In the genomic region with DNA sequence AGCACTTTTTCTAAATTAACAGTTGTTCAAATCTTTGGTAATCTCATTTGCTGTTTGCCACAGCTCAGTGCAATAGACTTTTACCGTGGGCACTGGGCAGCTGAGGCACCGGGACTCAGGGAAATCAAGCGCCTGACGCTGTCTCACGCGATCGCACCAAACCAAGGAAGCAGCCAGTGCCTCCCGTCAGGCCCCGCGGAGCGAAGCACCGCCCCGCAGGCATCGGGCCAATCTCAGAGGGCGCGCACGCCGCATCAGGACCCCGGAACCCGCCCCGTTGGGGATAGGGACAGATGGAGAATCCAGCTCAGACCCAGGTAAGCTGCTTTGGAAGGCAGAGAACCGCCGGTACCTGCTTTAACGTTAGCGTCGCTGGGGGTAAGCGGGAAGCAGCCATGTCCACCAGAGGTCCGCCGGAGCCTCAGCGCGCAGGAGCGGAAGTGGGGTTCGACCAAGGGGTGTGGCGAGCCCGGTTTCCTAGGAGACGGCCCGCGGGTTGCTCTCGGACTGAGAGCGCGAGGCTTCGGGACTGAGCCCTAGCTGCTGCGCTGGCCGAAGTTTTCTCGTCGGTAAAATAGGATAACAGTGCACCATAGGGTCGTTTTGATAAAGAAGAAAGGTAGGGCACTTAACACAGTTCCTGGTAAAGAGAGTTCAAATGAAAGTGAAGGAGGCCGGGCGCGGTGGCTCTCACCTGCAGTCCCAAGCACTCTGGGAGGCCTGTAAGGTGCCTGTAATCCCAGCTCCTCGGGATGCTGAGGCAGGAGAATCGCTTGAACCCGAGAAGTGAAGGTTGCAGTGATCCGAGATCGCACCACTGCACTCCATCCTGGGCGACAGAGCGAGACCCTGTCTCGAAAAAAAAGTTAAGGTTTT, we compare ENCODE assay signal across 8 cellular contexts. TPM values are rescaled to one million over a fixed set of nuclear protein-coding genes. Genes with fewer than 3 reads are reported as not detected.
DNase-seq lines count a peak whose midpoint lies in the region; ATAC-seq and TF ChIP-seq lines count a peak whose summit lies in the region.

LYRM2 (minus strand) TSS at position 428 of the 876 bp plus-strand sequence; CDS start at position 397, 31 bp downstream.

- CTCF ChIA-PET in Panc1 (lab: Charles Lee) = no interaction called here

- H3K27me3 ChIP-seq in Panc1 (ENCODE audit: control insufficient read depth, insufficient read depth, low read length) (no peaks in the 10 kb centered on the region), muscle layer of colon (ENCODE audit: control insufficient read depth in 1 of 2, insufficient read depth in 2 of 2, low read length in 2 of 2) (no peaks in the 10 kb centered on the region)

- no TSS peak for BruUV-seq in Panc1 (replicated peaks; lab: Mats Ljungman, UMichigan)

- H3K4me1 Mint-ChIP-seq in activated T-cell treated with anti-CD3 and anti-CD28 coated beads, Interleukin-2, amount 50 U/mL, for 4 hours (ENCODE audit: low read depth) = peaks cover 27% of the 10 kb centered on the region

- no peaks in the 10 kb centered on the region for H3K4me1 ChIP-seq in Panc1 (ENCODE audit: control insufficient read depth, insufficient read depth, low read length)
- H3K4me1 ChIP-seq in muscle layer of colon (ENCODE audit: insufficient read depth, low read length) = peaks cover 11% of the 10 kb centered on the region

- H3K9me3 ChIP-seq in Panc1 (ENCODE audit: control insufficient read depth, insufficient read depth, low read depth, low read length) = no peaks in the 10 kb centered on the region
- no peaks in the 10 kb centered on the region for H3K9me3 ChIP-seq in muscle layer of colon (ENCODE audit: low read length)

- peak within 1 kb of the TSS; percentile 76 to 82 for H3K4me3 ChIP-seq in Panc1 (ENCODE audit: low read depth in 2 of 2, low read length in 2 of 2)
- peak within 1 kb of the TSS; percentile 75 to 84 for H3K4me3 ChIP-seq in muscle layer of colon (ENCODE audit: low read depth in 1 of 2, low read length in 2 of 2)

- no peak for TF ChIP-seq CTCF in Panc1 (IDR thresholded peaks at IDR 0.05)

- peak within 1 kb of the TSS; percentile 84 for H3K9ac ChIP-seq in muscle layer of colon (ENCODE audit: low read length)

- ATAC-seq in GM21723 (IDR thresholded peaks at IDR 0.05; ENCODE audit: unreplicated experiment) (peak; percentile 99), Panc1 (peak; percentile 99), esophagus mucosa (peak; percentile 99)
- ATAC-seq in activated T-cell treated with anti-CD3 and anti-CD28 coated beads, Interleukin-2, amount 50 U/mL, for 4 hours = peak; percentile 97 to 98

- H3K9me3 Mint-ChIP-seq in activated T-cell treated with anti-CD3 and anti-CD28 coated beads, Interleukin-2, amount 50 U/mL, for 4 hours = no peaks in the 10 kb centered on the region

- in situ Hi-C loops in Panc1 (cut with HindIII; ENCODE audit: low pct_unique_long_range_greater_than_20kb, low sequenced_read_pairs) = no loop called here

- H3K27ac ChIP-seq in Panc1 (ENCODE audit: low read length) = peak within 1 kb of the TSS; percentile 96
- peak within 1 kb of the TSS; percentile 93 for H3K27ac ChIP-seq in muscle layer of colon (ENCODE audit: low read depth, low read length)

- intact Hi-C loops in Panc1 (cut with micrococcal nuclease; ENCODE audit: unreplicated experiment) = no loop called here

- no peaks in the 10 kb centered on the region for H3K27me3 Mint-ChIP-seq in activated T-cell treated with anti-CD3 and anti-CD28 coated beads, Interleukin-2, amount 50 U/mL, for 4 hours (ENCODE audit: low read depth)

- peaks cover 4% of the 10 kb centered on the region for H3K36me3 ChIP-seq in Panc1 (ENCODE audit: control insufficient read depth, insufficient read depth, low read length)
- peaks cover under 1% of the 10 kb centered on the region for H3K36me3 ChIP-seq in muscle layer of colon (ENCODE audit: insufficient read depth, low read length)

- DNase-seq in DMS53 treated with DMSO at 0.1 percent for 48 hours (lab: John Stamatoyannopoulos, UW; ENCODE audit: unreplicated experiment) (peak; percentile 75), KG1 (lab: John Stamatoyannopoulos, UW) (peak; percentile 87), Panc1 (ENCODE audit: low read depth, low spot score) (peak; percentile 81)
- peak; percentile 82 for DNase-seq in activated T-cell treated with anti-CD3 and anti-CD28 coated beads, Interleukin-2, amount 50 U/mL, for 4 hours
- DNase-seq in stimulated activated CD8-positive, alpha-beta memory T cell treated with anti-CD3 and anti-CD28 coated beads, Interleukin-7, amount 100 ng/mL, for 24 hours (ENCODE audit: low read depth) = peak; percentile 89

- peak within 1 kb of the TSS; percentile 93 for H3K4me3 Mint-ChIP-seq in activated T-cell treated with anti-CD3 and anti-CD28 coated beads, Interleukin-2, amount 50 U/mL, for 4 hours

- H3K36me3 Mint-ChIP-seq in activated T-cell treated with anti-CD3 and anti-CD28 coated beads, Interleukin-2, amount 50 U/mL, for 4 hours (ENCODE audit: insufficient read depth) = peaks cover 35% of the 10 kb centered on the region

- POLR2A ChIA-PET in Panc1 (lab: Charles Lee) = interaction anchor here (0.5 to 0.6 kb wide), 3 partner anchors 18 to 564 kb away, joined by 3 to 7 read pairs (median 3); no protein-coding TSS in a partner anchor

RNA-seq across cellular contexts. Expression of gene LYRM2, which starts in this region (rescaled TPM):
- total RNA-seq in Panc1 (2021; ENCODE audit: unreplicated experiment) (39.4 TPM), esophagus mucosa (24.7 TPM)
- polyA plus RNA-seq in Panc1 (2012; ENCODE audit: insufficient read length) = 18.3 TPM
- total RNA-seq in activated T-cell treated with anti-CD3 and anti-CD28 coated beads, Interleukin-2, amount 50 U/mL, for 4 hours = 10 to 100 TPM; 29.1 to 32.8 (median 29.7) TPM

Comparison
In these comparisons a context has a peak if more than half of its experiments do, and no peak if none do; other contexts are left out.
1. Peak in every context shown above with its lines: DNase-seq, ATAC-seq, H3K4me3 ChIP-seq and H3K27ac ChIP-seq.